Comparison of ENCODE assay signal across 1 cellular context in genomic region chr2:38634684-38635083, GRCh38.
A peak's percentile ranks its signal among the peaks of the same experiment; 100 is the strongest.
TF ChIP-seq lines count a peak whose summit lies in the region.

No MANE protein-coding gene starts in this region.

TF ChIP-seq in K562, 482 proteins besides CTCF, POLR2A, EP300 and RAD21 (continued from another document and continues in another):
- no peak for TF ChIP-seq SREBF2 (CRISPR knock-in tag; IDR thresholded peaks at IDR 0.05)
- TF ChIP-seq ZNF408 (CRISPR knock-in tag; IDR thresholded peaks at IDR 0.05; ENCODE audit: low read depth): no peak
- TF ChIP-seq ZNF146 (CRISPR knock-in tag; IDR thresholded peaks at IDR 0.05; ENCODE audit: unreplicated experiment): no peak
- peak; percentile 43; the same call in 1 of the 2 replicates for TF ChIP-seq FOSL1 (tag; conservative IDR thresholded peaks at IDR 0.05)
- no peak for TF ChIP-seq ZBTB2 (IDR thresholded peaks at IDR 0.05)
- TF ChIP-seq ZNF347 (CRISPR knock-in tag; IDR thresholded peaks at IDR 0.05; ENCODE audit: low read depth): no peak
- TF ChIP-seq CBX1 (IDR thresholded peaks at IDR 0.05; ENCODE audit: low read depth): no peak
- no peak for TF ChIP-seq RBM15 (IDR thresholded peaks at IDR 0.05; ENCODE audit: insufficient read depth, low read length)
- no peak for TF ChIP-seq TSHZ1 (CRISPR knock-in tag; IDR thresholded peaks at IDR 0.05)
- no peak for TF ChIP-seq SAFB (IDR thresholded peaks at IDR 0.05; ENCODE audit: borderline replicate concordance, low read depth, low read length)
- TF ChIP-seq ELK3 (CRISPR knock-in tag; IDR thresholded peaks at IDR 0.05): no peak
- no peak for TF ChIP-seq ZNF232 (CRISPR knock-in tag; IDR thresholded peaks at IDR 0.05)
- TF ChIP-seq POLR3A (IDR thresholded peaks at IDR 0.05; ENCODE audit: borderline replicate concordance, extremely low read depth, insufficient read depth, insufficient read length): no peak
- TF ChIP-seq POLR2B (IDR thresholded peaks at IDR 0.05; ENCODE audit: low read depth, partially characterized antibody): no peak
- peak; percentile 25; the same call in 1 of the 2 replicates for TF ChIP-seq CXXC5 (CRISPR knock-in tag; IDR thresholded peaks at IDR 0.05)
- no peak for TF ChIP-seq ID3 (CRISPR knock-in tag; IDR thresholded peaks at IDR 0.05)
- TF ChIP-seq ID3 (tag; IDR thresholded peaks at IDR 0.05): peak; percentile 28
- no peak for TF ChIP-seq PHF21A (IDR thresholded peaks at IDR 0.05; ENCODE audit: borderline replicate concordance, low read depth)
- 0 out of 2 replicates have a peak, but pooled peaks have one; percentile 14 for TF ChIP-seq PKNOX1 (IDR thresholded peaks at IDR 0.05)
- TF ChIP-seq ATF7 (IDR thresholded peaks at IDR 0.05): peak; percentile 18; the same call in 1 of the 2 replicates
- no peak for TF ChIP-seq CREB5 (CRISPR knock-in tag; IDR thresholded peaks at IDR 0.05)
- no peak for TF ChIP-seq PRMT5 (CRISPR knock-in tag; IDR thresholded peaks at IDR 0.05)
- TF ChIP-seq SIRT6 (IDR thresholded peaks at IDR 0.05; ENCODE audit: low read depth, low read length): no peak
- peak; percentile 45; the same call in 1 of the 2 replicates for TF ChIP-seq HMBOX1 (IDR thresholded peaks at IDR 0.05)
- TF ChIP-seq ZNF197 (CRISPR knock-in tag; IDR thresholded peaks at IDR 0.05; ENCODE audit: low read depth): 0 out of 2 replicates have a peak, but pooled peaks have one; percentile 53
- no peak for TF ChIP-seq ARID2 (IDR thresholded peaks at IDR 0.05)
- no peak for TF ChIP-seq RBM34 (IDR thresholded peaks at IDR 0.05; ENCODE audit: borderline replicate concordance, insufficient read depth, low read length)
- no peak for TF ChIP-seq JUND (IDR thresholded peaks at IDR 0.05; ENCODE audit: borderline replicate concordance, low read depth, low read length)
- TF ChIP-seq JUND (tag; IDR thresholded peaks at IDR 0.05; ENCODE audit: borderline replicate concordance, low read depth, low read length): peak; percentile 26; the same call in 1 of the 3 replicates
- no peak for TF ChIP-seq E2F6 (IDR thresholded peaks at IDR 0.05; ENCODE audit: borderline replicate concordance in 1 of 2, extremely low read depth in 1 of 2, insufficient read depth in 1 of 2, insufficient read length in 1 of 2, low read depth in 1 of 2, low read length in 1 of 2, poor library complexity in 1 of 2, severe bottlenecking in 1 of 2)
- TF ChIP-seq RNF2 (IDR thresholded peaks at IDR 0.05): peak; percentile 55; the same call in 1 of the 2 replicates
- no peak for TF ChIP-seq YBX1 (IDR thresholded peaks at IDR 0.05)
- TF ChIP-seq ZNF766 (CRISPR knock-in tag; conservative IDR thresholded peaks at IDR 0.05): peak; percentile 45; the same call in 1 of the 2 replicates
- no peak for TF ChIP-seq KLF1 (tag; IDR thresholded peaks at IDR 0.05)
- TF ChIP-seq GATA2 (CRISPR knock-in tag; IDR thresholded peaks at IDR 0.05): peak; percentile 77
- TF ChIP-seq VEZF1 (CRISPR knock-in tag; IDR thresholded peaks at IDR 0.05): no peak
- no peak for TF ChIP-seq ZNF512 (tag; IDR thresholded peaks at IDR 0.05)
- TF ChIP-seq ZNF280A (IDR thresholded peaks at IDR 0.05; ENCODE audit: low read depth, partially characterized antibody): no peak
- no peak for TF ChIP-seq THAP12 (CRISPR knock-in tag; IDR thresholded peaks at IDR 0.05)
- TF ChIP-seq TBP (optimal IDR thresholded peaks at IDR 0.05; ENCODE audit: low read depth, low read length): no peak
- TF ChIP-seq HDAC2 (IDR thresholded peaks at IDR 0.05): peak; percentile 58; the same call in 1 of the 2 replicates
- no peak for TF ChIP-seq RBM22 (IDR thresholded peaks at IDR 0.05; ENCODE audit: low read depth, low read length, poor library complexity, severe bottlenecking)
- TF ChIP-seq TAF9B (IDR thresholded peaks at IDR 0.05; ENCODE audit: partially characterized antibody): no peak
- TF ChIP-seq NR2C1 (IDR thresholded peaks at IDR 0.05): peak; percentile 77
- peak; percentile 85 for TF ChIP-seq NR2C1 (tag; IDR thresholded peaks at IDR 0.05)
